Comparison of ENCODE assay signal across 12 cellular contexts in the genomic region with DNA sequence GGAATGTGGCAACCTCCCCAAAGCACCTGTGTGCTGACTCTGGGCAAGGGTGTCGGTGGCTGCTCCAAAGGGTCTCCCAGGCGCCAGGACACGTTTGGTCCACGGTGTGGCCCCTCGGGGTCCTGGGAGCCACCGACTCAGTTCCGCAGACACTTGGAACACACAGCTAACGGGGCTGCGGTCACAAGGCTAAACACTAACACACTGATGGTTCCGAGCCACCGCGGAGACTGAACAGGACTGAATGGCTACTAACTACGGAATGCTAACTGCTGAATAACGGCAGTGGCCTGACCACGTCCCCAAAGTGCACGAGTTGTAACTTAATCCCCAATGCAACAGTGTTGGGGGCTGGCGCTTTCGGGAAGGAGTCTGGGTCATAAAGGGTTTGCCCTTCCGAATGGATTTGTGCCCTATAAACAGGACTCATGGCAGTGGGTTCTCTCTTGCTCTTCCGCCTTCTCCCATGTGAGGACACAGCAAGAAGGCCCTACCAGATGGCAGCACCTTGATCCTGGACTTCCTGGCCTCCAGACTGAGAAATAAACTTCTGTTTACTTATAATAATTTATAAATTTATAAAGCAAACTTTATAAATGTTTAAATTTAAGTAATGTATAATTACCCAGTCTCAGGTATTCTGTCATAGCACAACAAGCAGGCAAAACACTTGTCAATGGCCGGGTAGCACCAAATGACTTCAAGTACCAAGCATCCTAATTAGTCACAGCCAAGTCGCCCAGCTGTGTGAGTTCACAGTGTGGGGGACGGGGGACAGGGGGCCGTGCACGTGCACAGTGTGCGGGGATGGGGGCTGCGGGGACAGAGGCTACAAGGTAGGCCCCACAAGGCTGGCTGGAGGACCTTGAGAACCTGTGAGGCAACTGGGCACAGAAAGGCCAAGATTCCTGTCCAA. TPM values are rescaled to one million over a fixed set of nuclear protein-coding genes. Genes with fewer than 3 reads are reported as not detected.
DNase-seq lines count a peak whose midpoint lies in the region; ATAC-seq and TF ChIP-seq lines count a peak whose summit lies in the region.
"Had no signal": no experiment of that assay in that cellular context is flagged by ENCODE, and none has a peak within 500 bp of the region (broad histone marks: within the 10 kb centered on the region; RNA-seq: fewer than 3 reads in every experiment).

No MANE protein-coding gene starts in this region.

- H3K9me3 ChIP-seq in heart right ventricle, result peaks cover 0 to 22% (median 0%) of the 10 kb centered on the region in 11 donors

- H3K4me3 ChIP-seq in heart right ventricle (no peak overlapping the region), brain microvascular endothelial cell (ENCODE audit: low read depth, low read length) (no peak overlapping the region)
- H3K4me3 ChIP-seq: MG63, skin epidermis had no signal

- H3K27me3 Mint-ChIP-seq in natural killer cell (ENCODE audit: low read depth in 2 of 2), result peaks cover 6 to 7% of the 10 kb centered on the region in 2 donors

- H3K36me3 Mint-ChIP-seq in natural killer cell, result no peaks in the 10 kb centered on the region

- H3K4me3 Mint-ChIP-seq in natural killer cell, result no peak overlapping the region

- DNase-seq in Right ventricle myocardium inferior (ENCODE audit: missing footprints) (peak; percentile 37), left ventricle myocardium superior (no peak), heart right ventricle (no peak), activated gamma-delta T cell (lab: John Stamatoyannopoulos, UW) (no peak), natural killer cell (no peak), brain microvascular endothelial cell (no peak)
- DNase-seq: activated CD4-positive, CD25-positive, alpha-beta regulatory T cell treated with anti-CD3 and anti-CD28 coated beads, Interleukin-2, amount 50 U/mL, for 72 hours; MG63 had no signal

- H3K36me3 ChIP-seq in heart right ventricle (no peaks in the 10 kb centered on the region), brain microvascular endothelial cell (replicated peaks) (no peaks in the 10 kb centered on the region)
- H3K36me3 ChIP-seq: MG63 had no signal

- H3K4me1 ChIP-seq in heart right ventricle, result peaks cover 10 to 51% (median 37%) of the 10 kb centered on the region in 9 donors

- 68 to 70% methylated on average over 27 of the region's 27 CpGs for WGBS in heart right ventricle, 2 donors

- no peak for ATAC-seq in Right ventricle myocardium inferior
- ATAC-seq in left ventricle myocardium superior, result no peak
- ATAC-seq in heart right ventricle, result peak in 1 of 8 donors; percentile 5
- no peak for ATAC-seq in natural killer cell

- H3K4me1 Mint-ChIP-seq in natural killer cell, result no peaks in the 10 kb centered on the region

- H3K27ac Mint-ChIP-seq in natural killer cell, result no peak overlapping the region

- intact Hi-C loops in Right ventricle myocardium inferior (cut with DNase I) (no loop called here), left ventricle myocardium superior (cut with micrococcal nuclease) (no loop called here), heart right ventricle (cut with DNase I) (no loop called here), natural killer cell (cut with micrococcal nuclease) (no loop called here)

- TF ChIP-seq CTCF in heart right ventricle (IDR thresholded peaks at IDR 0.05) (no peak), natural killer cell (IDR thresholded peaks at IDR 0.05) (no peak), brain microvascular endothelial cell (IDR thresholded peaks at IDR 0.05; ENCODE audit: low read depth, low read length, missing control alignments) (no peak)

- in situ Hi-C loops in brain microvascular endothelial cell (cut with HindIII; ENCODE audit: low pct_ligation_motif_present, low sequenced_read_pairs), result no loop called here

- no peaks in the 10 kb centered on the region for H3K9me3 Mint-ChIP-seq in natural killer cell

- H3K27me3 ChIP-seq in heart right ventricle (peaks cover 0 to 56% (median 44%) of the 10 kb centered on the region in 7 donors), brain microvascular endothelial cell (replicated peaks) (peaks cover 19% of the 10 kb centered on the region)
- H3K27me3 ChIP-seq: MG63 had no signal

- H3K27ac ChIP-seq in heart right ventricle (peak overlapping the region; percentile 60 to 98 (median 88)), brain microvascular endothelial cell (no peak overlapping the region)
- H3K27ac ChIP-seq: SK-N-MC, skin epidermis had no signal

RNA-seq across cellular contexts. Expression of gene EEF1A2, which starts 2.3 kb away (rescaled TPM):
- 1,274 TPM for total RNA-seq in Right ventricle myocardium inferior
- 1,346 TPM for total RNA-seq in left ventricle myocardium superior
- total RNA-seq in heart right ventricle, result 1,000 to 10,000 TPM; 1,074 to 1,437 (median 1,307) TPM
- polyA plus RNA-seq in heart right ventricle, result 1,000 to 10,000 TPM in 1 of 2 donors, 100 to 1,000 TPM in 1; 881 to 1,465 TPM
- under 1 TPM; 0.14 to 0.86 (median 0.35) TPM for total RNA-seq in natural killer cell

RNA-seq across cellular contexts. Expression of gene PPDPF, which starts 19.4 kb away (rescaled TPM):
- total RNA-seq in Right ventricle myocardium inferior, result 261 TPM
- total RNA-seq in left ventricle myocardium superior, result 307 TPM
- total RNA-seq in heart right ventricle, result 100 to 1,000 TPM; 186 to 433 (median 269) TPM
- 100 to 1,000 TPM; 261 to 324 TPM for polyA plus RNA-seq in heart right ventricle
- total RNA-seq in natural killer cell, result 100 to 1,000 TPM in 2 of 3 donors, 10 to 100 TPM in 1; 95.5 to 197 (median 159) TPM

RNA-seq across cellular contexts. Expression of gene KCNQ2, which starts 28.7 kb away (rescaled TPM):
- total RNA-seq in Right ventricle myocardium inferior, result 1.8 TPM
- total RNA-seq in left ventricle myocardium superior, result 0.52 TPM
- 1 to 10 TPM in 3 of 10 donors, under 1 TPM in 1, not detected in 6; 0.26 to 3.8 (median 1.9) TPM for total RNA-seq in heart right ventricle
- under 1 TPM in 1 of 2 donors, not detected in 1; 0.03 TPM for polyA plus RNA-seq in heart right ventricle
- not detected for total RNA-seq in natural killer cell
- total RNA-seq: epithelial cell of proximal tubule had no signal

RNA-seq across cellular contexts. Expression of gene PTK6, which starts 36.0 kb away (rescaled TPM):
- 0.11 TPM for total RNA-seq in Right ventricle myocardium inferior
- total RNA-seq in left ventricle myocardium superior, result not detected
- under 1 TPM in 2 of 10 donors, not detected in 8; 0.06 to 0.28 TPM for total RNA-seq in heart right ventricle
- under 1 TPM in 1 of 2 donors, not detected in 1; 0.03 TPM for polyA plus RNA-seq in heart right ventricle
- under 1 TPM in 2 of 3 donors, not detected in 1; 0.16 to 0.48 TPM for total RNA-seq in natural killer cell
- total RNA-seq: epithelial cell of proximal tubule had no signal

RNA-seq across cellular contexts. Expression of gene SRMS, which starts 46.4 kb away (rescaled TPM):
- total RNA-seq in Right ventricle myocardium inferior (not detected), left ventricle myocardium superior (not detected), heart right ventricle (not detected), natural killer cell (under 1 TPM in 2 of 3 donors, not detected in 1; 0.16 to 0.23 TPM)
- not detected for polyA plus RNA-seq in heart right ventricle
- total RNA-seq: epithelial cell of proximal tubule, mononuclear cell had no signal

Comparison
In these comparisons a context has a peak if more than half of its experiments do, and no peak if none do; other contexts are left out.
1. RNA of gene EEF1A2, which starts 2.3 kb away (total RNA-seq): 1,346 TPM in left ventricle myocardium superior (single experiment), 1,074 to 1,437 TPM in heart right ventricle and 1,274 TPM in Right ventricle myocardium inferior (single experiment); 0.14 to 0.86 TPM in natural killer cell; every median in the first group is over 100 times any median in the second.